Comparison of ENCODE assay signal across 30 cellular contexts in genomic region chr15:91039996-91040395, GRCh38.
"Had no signal": no experiment of that assay in that cellular context is flagged by ENCODE, and none has a peak within 500 bp of the region (broad histone marks: within the 10 kb centered on the region; RNA-seq: fewer than 3 reads in every experiment).

No MANE protein-coding gene starts in this region.

- H3K4me1 Mint-ChIP-seq: activated naive CD8-positive, alpha-beta T cell treated with anti-CD3 and anti-CD28 coated beads for 36 hours had no signal

- H3K27me3 Mint-ChIP-seq: activated naive CD8-positive, alpha-beta T cell treated with anti-CD3 and anti-CD28 coated beads for 36 hours; activated T-helper 17 cell treated with anti-CD3 and anti-CD28 coated beads, Interleukin-2, amount 50 U/mL, for 72 hours had no signal

- H3K27ac ChIP-seq: cardiac muscle cell, SJCRH30, SK-N-MC, WERI-Rb-1 had no signal

- H3K36me3 ChIP-seq: cardiac muscle cell, SJCRH30, WERI-Rb-1 had no signal

- H3K9me3 ChIP-seq: SJCRH30 had no signal

- H3K27ac Mint-ChIP-seq: activated CD4-positive, alpha-beta memory T cell treated with anti-CD3 and anti-CD28 coated beads, Interleukin-2, amount 10 ng/mL, durations not matched to agents 7 days and 5 days; activated naive CD8-positive, alpha-beta T cell treated with anti-CD3 and anti-CD28 coated beads for 36 hours; activated T-cell treated with anti-CD3 and anti-CD28 coated beads, Interleukin-2, amount 50 U/mL, for 72 hours; activated T-helper 17 cell treated with anti-CD3 and anti-CD28 coated beads, Interleukin-2, amount 50 U/mL, for 72 hours had no signal

- H3K4me3 ChIP-seq: cardiac muscle cell, K562, SJCRH30, SK-N-MC had no signal

- ATAC-seq: activated T-cell treated with anti-CD3 and anti-CD28 coated beads, Interleukin-2, amount 50 U/mL, for 72 hours; K562; Panc1 had no signal

- H3K4me3 Mint-ChIP-seq: activated CD4-positive, alpha-beta memory T cell treated with anti-CD3 and anti-CD28 coated beads, Interleukin-2, amount 10 ng/mL, durations not matched to agents 7 days and 5 days; activated naive CD8-positive, alpha-beta T cell treated with anti-CD3 and anti-CD28 coated beads for 36 hours; activated T-cell treated with anti-CD3 and anti-CD28 coated beads, Interleukin-2, amount 50 U/mL, for 72 hours; activated T-helper 17 cell treated with anti-CD3 and anti-CD28 coated beads, Interleukin-2, amount 50 U/mL, for 72 hours had no signal

- H3K36me3 Mint-ChIP-seq: activated naive CD8-positive, alpha-beta T cell treated with anti-CD3 and anti-CD28 coated beads for 36 hours had no signal

- FAIRE-seq: K562 had no signal

- DNase-seq: activated CD4-positive, alpha-beta memory T cell treated with anti-CD3 and anti-CD28 coated beads, Interleukin-2, amount 10 ng/mL, durations not matched to agents 7 days and 5 days; activated CD4-positive, alpha-beta T cell treated with anti-CD3 and anti-CD28 coated beads for 1 hour; activated CD4-positive, alpha-beta T cell treated with anti-CD3 and anti-CD28 coated beads for 48 hours; activated CD4-positive, CD25-positive, alpha-beta regulatory T cell; activated effector memory CD4-positive, alpha-beta T cell treated with anti-CD3 and anti-CD28 coated beads, Interleukin-2, amount 50 U/mL, for 16 hours; activated naive CD4-positive, alpha-beta T cell; activated naive CD4-positive, alpha-beta T cell treated with anti-CD3 and anti-CD28 coated beads, Interleukin-2, amount 50 U/mL, for 16 hours; activated naive CD8-positive, alpha-beta T cell treated with anti-CD3 and anti-CD28 coated beads for 36 hours; activated T-cell treated with anti-CD3 and anti-CD28 coated beads, Interleukin-2, amount 50 U/mL, for 1 hour; activated T-cell treated with anti-CD3 and anti-CD28 coated beads, Interleukin-2, amount 50 U/mL, for 72 hours; amniotic stem cell; aorta; NCI-H1092 treated with DMSO at 0.1 percent for 48 hours; NCI-H1694; NCI-H1930; NCI-H2081 treated with DMSO at 0.1 percent for 48 hours; NCI-H226; NCI-H446 treated with DMSO at 0.1 percent for 48 hours; NCI-H524; NCI-H69; NCI-H82; SHP77; SJCRH30; T1000; WERI-Rb-1 had no signal

- H3K9me3 Mint-ChIP-seq: activated CD4-positive, alpha-beta memory T cell treated with anti-CD3 and anti-CD28 coated beads, Interleukin-2, amount 10 ng/mL, durations not matched to agents 7 days and 5 days; activated naive CD8-positive, alpha-beta T cell treated with anti-CD3 and anti-CD28 coated beads for 36 hours; activated T-cell treated with anti-CD3 and anti-CD28 coated beads, Interleukin-2, amount 50 U/mL, for 72 hours; activated T-helper 17 cell treated with anti-CD3 and anti-CD28 coated beads, Interleukin-2, amount 50 U/mL, for 72 hours had no signal
